8 cellular contexts compared by ENCODE assay signal in genomic region chr1:6727535-6727934, GRCh38. TPM values are rescaled to one million over a fixed set of nuclear protein-coding genes. Genes with fewer than 3 reads are reported as not detected.
A peak's percentile ranks its signal among the peaks of the same experiment; 100 is the strongest.
DNase-seq lines count a peak whose midpoint lies in the region; ATAC-seq and TF ChIP-seq lines count a peak whose summit lies in the region.

No MANE protein-coding gene starts in this region.

- no peak overlapping the region for H3K27ac ChIP-seq in WERI-Rb-1
- no peak overlapping the region for H3K27ac ChIP-seq in lower lobe of right lung

- no peaks in the 10 kb centered on the region for H3K4me1 ChIP-seq in lower lobe of right lung

- intact Hi-C loops in lower lobe of right lung (cut with DNase I), result loop anchor here (10.0 kb wide), 1 partner anchor 157 kb away; no protein-coding TSS in a partner anchor

- peak; percentile 61 for TF ChIP-seq CTCF in WERI-Rb-1 (IDR thresholded peaks at IDR 0.05; ENCODE audit: low read depth, low read length)
- peak; percentile 94 for TF ChIP-seq CTCF in choroid plexus epithelial cell (conservative IDR thresholded peaks at IDR 0.05; ENCODE audit: low read depth, low read length)
- peak; percentile 82 for TF ChIP-seq CTCF in lower lobe of right lung (IDR thresholded peaks at IDR 0.05)

- H3K27me3 ChIP-seq in WERI-Rb-1 (ENCODE audit: insufficient read depth, low read depth, severe bottlenecking) (no peaks in the 10 kb centered on the region), lower lobe of right lung (ENCODE audit: low read depth) (no peaks in the 10 kb centered on the region)

- peak; percentile 5 to 54 (median 25) for DNase-seq in NCI-H1417 (lab: John Stamatoyannopoulos, UW)
- no peak for DNase-seq in NCI-H1417 treated with DMSO at 0.1 percent for 48 hours (lab: John Stamatoyannopoulos, UW)
- peak; percentile 10 to 24 for DNase-seq in NCI-H1930 (lab: John Stamatoyannopoulos, UW)
- DNase-seq in WERI-Rb-1, result peak; percentile 61
- peak; percentile 76 for DNase-seq in choroid plexus epithelial cell (ENCODE audit: low read depth)
- peak; percentile 56 for DNase-seq in lower lobe of right lung
- peak; percentile 38 for DNase-seq in stimulated activated CD8-positive, alpha-beta memory T cell treated with anti-CD3 and anti-CD28 coated beads, Interleukin-4, amount 100 ng/mL, for 24 hours (ENCODE audit: low read depth)

- peak; percentile 59 to 80 for ATAC-seq in lower lobe of right lung
- ATAC-seq in GM21528 (IDR thresholded peaks at IDR 0.05; ENCODE audit: low FRiP score, unreplicated experiment), result no peak

- H3K9me3 ChIP-seq in WERI-Rb-1 (ENCODE audit: severe bottlenecking) (no peaks in the 10 kb centered on the region), lower lobe of right lung (no peaks in the 10 kb centered on the region)

- H3K36me3 ChIP-seq in WERI-Rb-1 (no peaks in the 10 kb centered on the region), lower lobe of right lung (no peaks in the 10 kb centered on the region)

- H3K4me3 ChIP-seq in WERI-Rb-1 (ENCODE audit: low read depth, low read length), result no peak overlapping the region
- H3K4me3 ChIP-seq in choroid plexus epithelial cell (ENCODE audit: low read depth, low read length), result no peak overlapping the region
- no peak overlapping the region for H3K4me3 ChIP-seq in lower lobe of right lung

RNA-seq across cellular contexts. Expression of gene DNAJC11, which starts 25.9 kb away (rescaled TPM):
- total RNA-seq in lower lobe of right lung, result 36.4 TPM

RNA-seq across cellular contexts. Expression of gene CAMTA1, which starts 57.7 kb away (rescaled TPM):
- total RNA-seq in lower lobe of right lung, result 47.9 TPM
